1 cellular context compared by ENCODE assay signal in the genomic region with DNA sequence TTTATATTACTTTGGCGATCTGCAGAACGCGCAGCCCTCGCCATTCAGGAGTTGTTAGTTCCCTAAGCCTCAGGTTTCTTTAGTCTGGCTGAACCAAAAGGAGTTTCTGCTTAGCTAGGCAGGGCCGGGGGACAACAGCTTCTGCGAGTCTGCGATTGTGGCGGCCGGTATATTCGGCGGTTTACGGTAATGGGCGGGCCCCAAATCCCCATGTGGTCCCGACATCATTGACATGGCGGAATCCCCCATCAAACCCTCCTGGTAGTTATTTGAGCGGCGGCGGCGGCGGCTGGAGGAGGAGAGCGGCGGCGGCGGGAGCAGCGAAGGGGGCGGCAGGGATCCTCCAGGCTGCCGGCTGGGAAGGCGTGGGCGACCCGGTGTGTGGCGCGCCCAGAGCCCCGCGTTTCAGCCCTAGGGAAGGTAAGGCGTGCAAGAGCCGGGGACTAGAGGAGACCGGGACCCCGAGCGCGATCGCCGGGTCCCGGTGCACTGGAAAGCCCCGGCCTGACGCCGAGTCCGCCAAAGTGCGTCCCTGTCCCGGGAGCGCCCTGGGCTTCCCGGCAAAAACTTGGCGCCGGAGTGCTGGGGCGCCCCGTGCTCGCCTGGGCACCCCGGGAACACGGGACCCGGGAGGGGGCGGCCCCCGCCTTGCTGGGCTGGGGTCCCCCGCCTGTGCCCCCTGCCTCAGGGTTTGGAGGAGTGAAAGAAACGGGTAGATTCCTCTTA.
TF ChIP-seq lines count a peak whose summit lies in the region.

TSS of gene FNDC3B (plus strand) at position 227 of the 726 bp plus-strand sequence. CDS start 72,902 bp downstream, outside the sequence.

TF ChIP-seq in K562, 482 proteins besides CTCF, POLR2A, EP300 and RAD21 (continued from another document and continues in another):
- no peak for TF ChIP-seq PREB (CRISPR knock-in tag; IDR thresholded peaks at IDR 0.05)
- TF ChIP-seq ZBTB1 (CRISPR knock-in tag; IDR thresholded peaks at IDR 0.05; ENCODE audit: borderline replicate concordance, low read depth) = no peak
- 0 out of 2 replicates have a peak, but pooled peaks have one; percentile 11 for TF ChIP-seq SMAD4 (CRISPR knock-in tag; conservative IDR thresholded peaks at IDR 0.05)
- no peak for TF ChIP-seq KHSRP (IDR thresholded peaks at IDR 0.05)
- TF ChIP-seq ZNF436 (CRISPR knock-in tag; IDR thresholded peaks at IDR 0.05) = no peak
- no peak for TF ChIP-seq CCNT2 (IDR thresholded peaks at IDR 0.05; ENCODE audit: borderline replicate concordance, extremely low read depth, insufficient read length, low read depth, low read length)
- peak; percentile 87 for TF ChIP-seq CHD1 (IDR thresholded peaks at IDR 0.05; ENCODE audit: low read length)
- TF ChIP-seq ZNF143 (CRISPR knock-in tag; IDR thresholded peaks at IDR 0.05) = 0 out of 2 replicates have a peak, but pooled peaks have one; percentile 14
- TF ChIP-seq ZNF561 (CRISPR knock-in tag; conservative IDR thresholded peaks at IDR 0.05) = no peak
- no peak for TF ChIP-seq PHB (CRISPR knock-in tag; IDR thresholded peaks at IDR 0.05)
- peak; percentile 54 for TF ChIP-seq MAFF (IDR thresholded peaks at IDR 0.05; ENCODE audit: low read length)
- no peak for TF ChIP-seq SMC3 (conservative IDR thresholded peaks at IDR 0.05; ENCODE audit: insufficient read depth, low read depth, low read length)
- TF ChIP-seq FIP1L1 (IDR thresholded peaks at IDR 0.05; ENCODE audit: low read depth, low read length, poor library complexity, severe bottlenecking) = no peak
- no peak for TF ChIP-seq ZNF695 (CRISPR knock-in tag; IDR thresholded peaks at IDR 0.05)
- TF ChIP-seq KDM1A (IDR thresholded peaks at IDR 0.05) = no peak
- TF ChIP-seq ID3 (CRISPR knock-in tag; IDR thresholded peaks at IDR 0.05) = no peak
- no peak for TF ChIP-seq ID3 (tag; IDR thresholded peaks at IDR 0.05)
- no peak for TF ChIP-seq STAT6 (CRISPR knock-in tag; IDR thresholded peaks at IDR 0.05)
- TF ChIP-seq MNT (conservative IDR thresholded peaks at IDR 0.05) = peak; percentile 84 to 93
- TF ChIP-seq, protein P1, sequence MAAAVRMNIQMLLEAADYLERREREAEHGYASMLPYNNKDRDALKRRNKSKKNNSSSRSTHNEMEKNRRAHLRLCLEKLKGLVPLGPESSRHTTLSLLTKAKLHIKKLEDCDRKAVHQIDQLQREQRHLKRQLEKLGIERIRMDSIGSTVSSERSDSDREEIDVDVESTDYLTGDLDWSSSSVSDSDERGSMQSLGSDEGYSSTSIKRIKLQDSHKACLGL (CRISPR knock-in tag; IDR thresholded peaks at IDR 0.05; ENCODE audit: borderline replicate concordance, poor library complexity, severe bottlenecking) = no peak
- peak; percentile 56; the same call in 1 of the 2 replicates for TF ChIP-seq TAF7 (tag; IDR thresholded peaks at IDR 0.05)
- TF ChIP-seq, protein P2, sequence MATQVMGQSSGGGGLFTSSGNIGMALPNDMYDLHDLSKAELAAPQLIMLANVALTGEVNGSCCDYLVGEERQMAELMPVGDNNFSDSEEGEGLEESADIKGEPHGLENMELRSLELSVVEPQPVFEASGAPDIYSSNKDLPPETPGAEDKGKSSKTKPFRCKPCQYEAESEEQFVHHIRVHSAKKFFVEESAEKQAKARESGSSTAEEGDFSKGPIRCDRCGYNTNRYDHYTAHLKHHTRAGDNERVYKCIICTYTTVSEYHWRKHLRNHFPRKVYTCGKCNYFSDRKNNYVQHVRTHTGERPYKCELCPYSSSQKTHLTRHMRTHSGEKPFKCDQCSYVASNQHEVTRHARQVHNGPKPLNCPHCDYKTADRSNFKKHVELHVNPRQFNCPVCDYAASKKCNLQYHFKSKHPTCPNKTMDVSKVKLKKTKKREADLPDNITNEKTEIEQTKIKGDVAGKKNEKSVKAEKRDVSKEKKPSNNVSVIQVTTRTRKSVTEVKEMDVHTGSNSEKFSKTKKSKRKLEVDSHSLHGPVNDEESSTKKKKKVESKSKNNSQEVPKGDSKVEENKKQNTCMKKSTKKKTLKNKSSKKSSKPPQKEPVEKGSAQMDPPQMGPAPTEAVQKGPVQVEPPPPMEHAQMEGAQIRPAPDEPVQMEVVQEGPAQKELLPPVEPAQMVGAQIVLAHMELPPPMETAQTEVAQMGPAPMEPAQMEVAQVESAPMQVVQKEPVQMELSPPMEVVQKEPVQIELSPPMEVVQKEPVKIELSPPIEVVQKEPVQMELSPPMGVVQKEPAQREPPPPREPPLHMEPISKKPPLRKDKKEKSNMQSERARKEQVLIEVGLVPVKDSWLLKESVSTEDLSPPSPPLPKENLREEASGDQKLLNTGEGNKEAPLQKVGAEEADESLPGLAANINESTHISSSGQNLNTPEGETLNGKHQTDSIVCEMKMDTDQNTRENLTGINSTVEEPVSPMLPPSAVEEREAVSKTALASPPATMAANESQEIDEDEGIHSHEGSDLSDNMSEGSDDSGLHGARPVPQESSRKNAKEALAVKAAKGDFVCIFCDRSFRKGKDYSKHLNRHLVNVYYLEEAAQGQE (CRISPR knock-in tag; IDR thresholded peaks at IDR 0.05; ENCODE audit: low read depth) = 0 out of 2 replicates have a peak, but pooled peaks have one; percentile 58
- TF ChIP-seq PCBP1 (IDR thresholded peaks at IDR 0.05; ENCODE audit: low read depth, low read length, poor library complexity, severe bottlenecking) = peak; percentile 2
- TF ChIP-seq NR2C2 (CRISPR knock-in tag; IDR thresholded peaks at IDR 0.05) = no peak
- TF ChIP-seq NR2C2 (tag; IDR thresholded peaks at IDR 0.05) = peak; percentile 58; the same call in 1 of the 2 replicates
- no peak for TF ChIP-seq SMARCE1 (IDR thresholded peaks at IDR 0.05)
- no peak for TF ChIP-seq ZNF57 (CRISPR knock-in tag; IDR thresholded peaks at IDR 0.05)
- no peak for TF ChIP-seq ZNF124 (CRISPR knock-in tag; IDR thresholded peaks at IDR 0.05)
- TF ChIP-seq CBX8 (IDR thresholded peaks at IDR 0.05; ENCODE audit: borderline replicate concordance, extremely low read depth, low read depth, low read length, poor library complexity, severe bottlenecking) = no peak
- TF ChIP-seq SP1 (CRISPR knock-in tag; IDR thresholded peaks at IDR 0.05) = peak; percentile 95
- no peak for TF ChIP-seq SMARCA5 (IDR thresholded peaks at IDR 0.05)
- no peak for TF ChIP-seq MGA (IDR thresholded peaks at IDR 0.05)
- TF ChIP-seq CHD4 (IDR thresholded peaks at IDR 0.05; ENCODE audit: insufficient read depth, insufficient replicate concordance, low read depth, low read length, poor library complexity, severe bottlenecking) = no peak
- TF ChIP-seq YY1 (IDR thresholded peaks at IDR 0.05; ENCODE audit: borderline replicate concordance in 1 of 3, control insufficient read depth in 1 of 3, extremely low read depth in 1 of 3, insufficient read depth in 3 of 3, insufficient read length in 1 of 3, insufficient replicate concordance in 2 of 3, low read depth in 1 of 3, low read length in 2 of 3) = peak; percentile 51 to 94 (median 91)
